ENCODE assay signal across 1 cellular context in the genomic region with DNA sequence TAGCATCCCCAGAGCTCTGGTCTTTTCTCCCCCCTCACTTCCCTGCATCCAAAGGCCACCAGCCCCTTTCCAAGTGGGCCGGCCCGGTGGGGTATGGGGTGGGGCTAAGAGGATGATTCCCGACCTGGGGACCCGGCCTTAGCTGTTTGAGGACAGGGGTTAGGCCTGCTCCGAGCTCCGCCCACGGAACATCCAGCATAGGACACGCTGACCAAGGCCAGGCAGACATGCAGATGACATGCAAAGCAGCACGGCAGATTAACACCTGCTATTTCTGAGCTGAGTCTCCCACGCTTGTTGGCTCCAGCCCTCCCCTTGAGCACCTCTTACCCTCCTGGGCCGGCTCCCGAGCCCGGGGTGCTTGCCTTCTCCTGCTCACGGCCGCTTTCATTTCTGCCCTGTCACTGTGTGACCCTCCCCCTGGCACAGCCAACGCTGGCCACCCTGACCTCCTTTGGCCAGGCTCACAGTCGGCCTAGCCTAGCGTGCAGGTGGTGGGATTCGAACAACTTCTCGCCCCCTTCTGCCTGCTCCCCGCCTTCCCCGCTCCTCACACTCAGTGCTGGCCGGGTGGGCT.
TF ChIP-seq lines count a peak whose summit lies in the region.

No MANE protein-coding gene starts in this region.

TF ChIP-seq in K562, 482 proteins besides CTCF, POLR2A, EP300 and RAD21 (continued from another document and continues in another):
- TF ChIP-seq, protein P1, sequence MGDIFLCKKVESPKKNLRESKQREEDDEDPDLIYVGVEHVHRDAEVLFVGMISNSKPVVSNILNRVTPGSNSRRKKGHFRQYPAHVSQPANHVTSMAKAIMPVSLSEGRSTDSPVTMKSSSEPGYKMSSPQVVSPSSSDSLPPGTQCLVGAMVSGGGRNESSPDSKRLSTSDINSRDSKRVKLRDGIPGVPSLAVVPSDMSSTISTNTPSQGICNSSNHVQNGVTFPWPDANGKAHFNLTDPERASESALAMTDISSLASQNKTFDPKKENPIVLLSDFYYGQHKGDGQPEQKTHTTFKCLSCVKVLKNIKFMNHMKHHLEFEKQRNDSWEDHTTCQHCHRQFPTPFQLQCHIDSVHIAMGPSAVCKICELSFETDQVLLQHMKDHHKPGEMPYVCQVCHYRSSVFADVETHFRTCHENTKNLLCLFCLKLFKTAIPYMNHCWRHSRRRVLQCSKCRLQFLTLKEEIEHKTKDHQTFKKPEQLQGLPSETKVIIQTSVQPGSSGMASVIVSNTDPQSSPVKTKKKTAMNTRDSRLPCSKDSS (IDR thresholded peaks at IDR 0.05; ENCODE audit: low read depth, partially characterized antibody) = no peak
- TF ChIP-seq RBBP5 (IDR thresholded peaks at IDR 0.05; ENCODE audit: borderline replicate concordance, insufficient read depth, low read length, poor library complexity, severe bottlenecking) (peak; percentile 33), HDAC6 (IDR thresholded peaks at IDR 0.05; ENCODE audit: low read depth, low read length) (no peak), MAFF (IDR thresholded peaks at IDR 0.05; ENCODE audit: low read length) (no peak), JUND (IDR thresholded peaks at IDR 0.05; ENCODE audit: borderline replicate concordance, low read depth, low read length) (no peak), JUND (tag; IDR thresholded peaks at IDR 0.05; ENCODE audit: borderline replicate concordance, low read depth, low read length) (no peak), KLF10 (CRISPR knock-in tag; IDR thresholded peaks at IDR 0.05) (no peak), E2F6 (IDR thresholded peaks at IDR 0.05; ENCODE audit: borderline replicate concordance in 1 of 2, extremely low read depth in 1 of 2, insufficient read depth in 1 of 2, insufficient read length in 1 of 2, low read depth in 1 of 2, low read length in 1 of 2, poor library complexity in 1 of 2, severe bottlenecking in 1 of 2) (no peak), C11orf30 (IDR thresholded peaks at IDR 0.05; ENCODE audit: low read depth) (peak; percentile 48), TARDBP (IDR thresholded peaks at IDR 0.05) (no peak), ZMIZ1 (IDR thresholded peaks at IDR 0.05; ENCODE audit: low read depth in 2 of 2, low read length in 2 of 2) (no peak), PRDM10 (IDR thresholded peaks at IDR 0.05; ENCODE audit: partially characterized antibody) (peak; percentile 57), FOXP4 (CRISPR knock-in tag; IDR thresholded peaks at IDR 0.05; ENCODE audit: borderline replicate concordance) (no peak), MTA1 (IDR thresholded peaks at IDR 0.05; ENCODE audit: borderline replicate concordance) (no peak), GATAD2A (IDR thresholded peaks at IDR 0.05) (no peak), TCF7L2 (IDR thresholded peaks at IDR 0.05; ENCODE audit: low read depth, low read length) (no peak), ID3 (CRISPR knock-in tag; IDR thresholded peaks at IDR 0.05) (no peak), ID3 (tag; IDR thresholded peaks at IDR 0.05) (no peak), CHD1 (IDR thresholded peaks at IDR 0.05; ENCODE audit: low read length) (no peak), SNRNP70 (optimal IDR thresholded peaks at IDR 0.05; ENCODE audit: low read depth, low read length) (no peak), PHF20 (IDR thresholded peaks at IDR 0.05; ENCODE audit: partially characterized antibody) (no peak), ZNF830 (CRISPR knock-in tag; IDR thresholded peaks at IDR 0.05) (no peak), ZNF436 (CRISPR knock-in tag; IDR thresholded peaks at IDR 0.05) (no peak), DLX4 (CRISPR knock-in tag; IDR thresholded peaks at IDR 0.05) (no peak), BRF1 (IDR thresholded peaks at IDR 0.05; ENCODE audit: borderline replicate concordance, extremely low read depth, insufficient read length) (no peak), BACH1 (tag; IDR thresholded peaks at IDR 0.05) (no peak), MYNN (IDR thresholded peaks at IDR 0.05) (no peak), MYNN (CRISPR knock-in tag; IDR thresholded peaks at IDR 0.05) (no peak), CREBBP (IDR thresholded peaks at IDR 0.05; ENCODE audit: low read depth, low read length) (no peak), NR2C2 (CRISPR knock-in tag; IDR thresholded peaks at IDR 0.05) (no peak), NR2C2 (tag; IDR thresholded peaks at IDR 0.05) (no peak), CBX3 (IDR thresholded peaks at IDR 0.05; ENCODE audit: borderline replicate concordance in 1 of 2, low read length in 2 of 2) (no peak), ZNF232 (CRISPR knock-in tag; IDR thresholded peaks at IDR 0.05) (no peak), XRCC5 (IDR thresholded peaks at IDR 0.05; ENCODE audit: low read depth, low read length) (no peak), POLR2G (IDR thresholded peaks at IDR 0.05; ENCODE audit: low read depth, low read length) (peak; percentile 35; the same call in 1 of the 2 replicates)
- TF ChIP-seq, protein P2, sequence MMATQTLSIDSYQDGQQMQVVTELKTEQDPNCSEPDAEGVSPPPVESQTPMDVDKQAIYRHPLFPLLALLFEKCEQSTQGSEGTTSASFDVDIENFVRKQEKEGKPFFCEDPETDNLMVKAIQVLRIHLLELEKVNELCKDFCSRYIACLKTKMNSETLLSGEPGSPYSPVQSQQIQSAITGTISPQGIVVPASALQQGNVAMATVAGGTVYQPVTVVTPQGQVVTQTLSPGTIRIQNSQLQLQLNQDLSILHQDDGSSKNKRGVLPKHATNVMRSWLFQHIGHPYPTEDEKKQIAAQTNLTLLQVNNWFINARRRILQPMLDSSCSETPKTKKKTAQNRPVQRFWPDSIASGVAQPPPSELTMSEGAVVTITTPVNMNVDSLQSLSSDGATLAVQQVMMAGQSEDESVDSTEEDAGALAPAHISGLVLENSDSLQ (IDR thresholded peaks at IDR 0.05) = peak; percentile 49
- TF ChIP-seq, protein P3, sequence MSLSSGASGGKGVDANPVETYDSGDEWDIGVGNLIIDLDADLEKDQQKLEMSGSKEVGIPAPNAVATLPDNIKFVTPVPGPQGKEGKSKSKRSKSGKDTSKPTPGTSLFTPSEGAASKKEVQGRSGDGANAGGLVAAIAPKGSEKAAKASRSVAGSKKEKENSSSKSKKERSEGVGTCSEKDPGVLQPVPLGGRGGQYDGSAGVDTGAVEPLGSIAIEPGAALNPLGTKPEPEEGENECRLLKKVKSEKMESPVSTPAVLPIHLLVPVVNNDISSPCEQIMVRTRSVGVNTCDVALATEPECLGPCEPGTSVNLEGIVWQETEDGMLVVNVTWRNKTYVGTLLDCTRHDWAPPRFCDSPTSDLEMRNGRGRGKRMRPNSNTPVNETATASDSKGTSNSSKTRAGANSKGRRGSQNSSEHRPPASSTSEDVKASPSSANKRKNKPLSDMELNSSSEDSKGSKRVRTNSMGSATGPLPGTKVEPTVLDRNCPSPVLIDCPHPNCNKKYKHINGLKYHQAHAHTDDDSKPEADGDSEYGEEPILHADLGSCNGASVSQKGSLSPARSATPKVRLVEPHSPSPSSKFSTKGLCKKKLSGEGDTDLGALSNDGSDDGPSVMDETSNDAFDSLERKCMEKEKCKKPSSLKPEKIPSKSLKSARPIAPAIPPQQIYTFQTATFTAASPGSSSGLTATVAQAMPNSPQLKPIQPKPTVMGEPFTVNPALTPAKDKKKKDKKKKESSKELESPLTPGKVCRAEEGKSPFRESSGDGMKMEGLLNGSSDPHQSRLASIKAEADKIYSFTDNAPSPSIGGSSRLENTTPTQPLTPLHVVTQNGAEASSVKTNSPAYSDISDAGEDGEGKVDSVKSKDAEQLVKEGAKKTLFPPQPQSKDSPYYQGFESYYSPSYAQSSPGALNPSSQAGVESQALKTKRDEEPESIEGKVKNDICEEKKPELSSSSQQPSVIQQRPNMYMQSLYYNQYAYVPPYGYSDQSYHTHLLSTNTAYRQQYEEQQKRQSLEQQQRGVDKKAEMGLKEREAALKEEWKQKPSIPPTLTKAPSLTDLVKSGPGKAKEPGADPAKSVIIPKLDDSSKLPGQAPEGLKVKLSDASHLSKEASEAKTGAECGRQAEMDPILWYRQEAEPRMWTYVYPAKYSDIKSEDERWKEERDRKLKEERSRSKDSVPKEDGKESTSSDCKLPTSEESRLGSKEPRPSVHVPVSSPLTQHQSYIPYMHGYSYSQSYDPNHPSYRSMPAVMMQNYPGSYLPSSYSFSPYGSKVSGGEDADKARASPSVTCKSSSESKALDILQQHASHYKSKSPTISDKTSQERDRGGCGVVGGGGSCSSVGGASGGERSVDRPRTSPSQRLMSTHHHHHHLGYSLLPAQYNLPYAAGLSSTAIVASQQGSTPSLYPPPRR (CRISPR knock-in tag; IDR thresholded peaks at IDR 0.05; ENCODE audit: borderline replicate concordance) = no peak
